Comparison of ENCODE assay signal across 26 cellular contexts in genomic region chr4:181911420-181911819, GRCh38.
DNase-seq lines count a peak whose midpoint lies in the region; ATAC-seq and TF ChIP-seq lines count a peak whose summit lies in the region.
"Had no signal": no experiment of that assay in that cellular context is flagged by ENCODE, and none has a peak within 500 bp of the region (broad histone marks: within the 10 kb centered on the region; RNA-seq: fewer than 3 reads in every experiment).

No MANE protein-coding gene starts in this region.

- H3K4me3 ChIP-seq in AG10803 (ENCODE audit: low read length) (no peak overlapping the region), gastrocnemius medialis (no peak overlapping the region)
- H3K4me3 ChIP-seq: BLaER1, body of pancreas, uterus had no signal

- no peaks in the 10 kb centered on the region for H3K36me3 ChIP-seq in gastrocnemius medialis
- H3K36me3 ChIP-seq: BLaER1, uterus had no signal

- in situ Hi-C loops in gastrocnemius medialis (cut with MboI; ENCODE audit: low sequenced_read_pairs in 4 of 4): no loop called here

- DNase-seq in AG10803 (ENCODE audit: low read depth): peak; percentile 26
- DNase-seq in NCI-H226: peak; percentile 14
- DNase-seq in dedifferentiated amniotic fluid mesenchymal stem cell (ENCODE audit: extremely low spot score): peak; percentile 23
- DNase-seq in myocyte (ENCODE audit: low read depth): peak; percentile 73
- DNase-seq in HuH-7 (ENCODE audit: low spot score): no peak
- DNase-seq in gastrocnemius medialis: no peak
- no peak for DNase-seq in GM20000 (ENCODE audit: low spot score)
- DNase-seq in activated naive CD4-positive, alpha-beta T cell treated with Interleukin-2 at 50 U/mL for 16 hours: no peak
- DNase-seq: activated CD4-positive, alpha-beta T cell treated with anti-CD3 and anti-CD28 coated beads for 48 hours; activated naive CD4-positive, alpha-beta T cell treated with anti-CD3 and anti-CD28 coated beads, Interleukin-2, amount 50 U/mL, for 16 hours; activated T-cell treated with anti-CD3 and anti-CD28 coated beads, Interleukin-2, amount 50 U/mL, for 72 hours; body of pancreas; COR-L47; effector CD8-positive, alpha-beta T cell; erythroblast; KG1; mammary epithelial cell; NCI-H1436 treated with DMSO at 0.1 percent for 48 hours; NCI-H2107; NCI-H446 treated with DMSO at 0.1 percent for 48 hours; occipital lobe; stimulated activated CD4-positive, alpha-beta T cell treated with anti-CD3 and anti-CD28 coated beads, Interleukin-4, amount 100 ng/mL, for 1 hour; uterus had no signal

- no peaks in the 10 kb centered on the region for H3K4me1 ChIP-seq in gastrocnemius medialis
- H3K4me1 ChIP-seq: BLaER1, body of pancreas, uterus had no signal

- no peaks in the 10 kb centered on the region for H3K9me3 ChIP-seq in gastrocnemius medialis
- H3K9me3 ChIP-seq: body of pancreas, uterus had no signal

- intact Hi-C loops in gastrocnemius medialis (cut with DNase I; ENCODE audit: low total_unique reads): no loop called here

- TF ChIP-seq CTCF in AG10803 (conservative IDR thresholded peaks at IDR 0.05; ENCODE audit: low read length) (0 out of 2 replicates have a peak, but pooled peaks have one; percentile 4), gastrocnemius medialis (IDR thresholded peaks at IDR 0.05 in 4 of 5, conservative IDR thresholded peaks at IDR 0.05 in 1 of 5) (no peak), GM20000 (IDR thresholded peaks at IDR 0.05; ENCODE audit: extremely low read depth, missing control alignments) (no peak)

- no peak for TF ChIP-seq POLR2A in gastrocnemius medialis (IDR thresholded peaks at IDR 0.05)

- H3K27me3 ChIP-seq in gastrocnemius medialis: no peaks in the 10 kb centered on the region
- H3K27me3 ChIP-seq: BLaER1, body of pancreas, uterus had no signal

- no peak overlapping the region for H3K27ac ChIP-seq in gastrocnemius medialis
- H3K27ac ChIP-seq: BLaER1, body of pancreas, uterus had no signal

- no peak for ATAC-seq in gastrocnemius medialis
- ATAC-seq: activated T-cell treated with anti-CD3 and anti-CD28 coated beads, Interleukin-2, amount 50 U/mL, for 72 hours; body of pancreas; Right ventricle myocardium inferior; stimulated activated memory B cell treated with anti-CD40 and anti-IgM and Interleukin-4, amounts not matched to agents 10 μg/mL and 1 μg/mL and 100 μg/mL, for 72 hours had no signal

Comparison
In these comparisons a context has a peak if more than half of its experiments do, and no peak if none do; other contexts are left out.
1. DNase-seq: peak in AG10803 (single experiment), NCI-H226 (single experiment), dedifferentiated amniotic fluid mesenchymal stem cell (single experiment) and myocyte (single experiment); none in HuH-7 (single experiment), gastrocnemius medialis (0 of 2), GM20000 (single experiment) and activated naive CD4-positive, alpha-beta T cell treated with Interleukin-2 at 50 U/mL for 16 hours (single experiment).